ENCODE assay signal across 8 cellular contexts in genomic region chr5:42767491-42768105, GRCh38. TPM values are rescaled to one million over a fixed set of nuclear protein-coding genes. Genes with fewer than 3 reads are reported as not detected.
DNase-seq lines count a peak whose midpoint lies in the region; ATAC-seq and TF ChIP-seq lines count a peak whose summit lies in the region.

No MANE protein-coding gene starts in this region.

- BruUV-seq in Calu3 (replicated peaks; lab: Mats Ljungman, UMichigan) = no TSS peak

- no peaks in the 10 kb centered on the region for H3K9me3 ChIP-seq in GM23248 (ENCODE audit: low read depth)

- H3K4me2 ChIP-seq in GM23248 (ENCODE audit: unreplicated experiment) = no peak overlapping the region

- TF ChIP-seq CTCF in Calu3 (IDR thresholded peaks at IDR 0.05; ENCODE audit: unreplicated experiment) (peak; percentile 39), dorsolateral prefrontal cortex (IDR thresholded peaks at IDR 0.05 in 54 of 56, conservative IDR thresholded peaks at IDR 0.05 in 2 of 56; ENCODE audit: low read depth in 1 of 56, partially characterized antibody in 56 of 56) (peak; percentile 44 to 86 (median 70))

- H3K36me3 ChIP-seq in GM23248 (ENCODE audit: low read depth) = no peaks in the 10 kb centered on the region

- in situ Hi-C loops in GM23248 (cut with MboI) = loop anchor here (25.0 kb wide), 1 partner anchor 905 kb away; the partner anchor contains the start of gene OXCT1

- H3K27ac ChIP-seq in GM23248 = no peak overlapping the region
- no peak overlapping the region for H3K27ac ChIP-seq in dorsolateral prefrontal cortex

- H3K36me3 Mint-ChIP-seq in Calu3 (ENCODE audit: insufficient read depth, unreplicated experiment) (peaks cover 4% of the 10 kb centered on the region), naive B cell (no peaks in the 10 kb centered on the region)
- peaks cover 12% of the 10 kb centered on the region for H3K36me3 Mint-ChIP-seq in stimulated activated memory B cell treated with anti-CD40 and anti-IgM and Interleukin-4, amounts not matched to agents 10 μg/mL and 1 μg/mL and 100 μg/mL, for 72 hours

- H3K9me2 ChIP-seq in GM23248 (ENCODE audit: insufficient read depth) = no peaks in the 10 kb centered on the region

- no peak overlapping the region for H3K27ac Mint-ChIP-seq in Calu3 (ENCODE audit: unreplicated experiment)
- H3K27ac Mint-ChIP-seq in naive B cell = no peak overlapping the region
- H3K27ac Mint-ChIP-seq in stimulated activated memory B cell treated with anti-CD40 and anti-IgM and Interleukin-4, amounts not matched to agents 10 μg/mL and 1 μg/mL and 100 μg/mL, for 72 hours = no peak overlapping the region

- H3K4me1 Mint-ChIP-seq in Calu3 (ENCODE audit: low read depth, unreplicated experiment) (peaks cover 10% of the 10 kb centered on the region), naive B cell (no peaks in the 10 kb centered on the region)
- H3K4me1 Mint-ChIP-seq in stimulated activated memory B cell treated with anti-CD40 and anti-IgM and Interleukin-4, amounts not matched to agents 10 μg/mL and 1 μg/mL and 100 μg/mL, for 72 hours = no peaks in the 10 kb centered on the region

- H3K9ac ChIP-seq in GM23248 = no peak overlapping the region

- WGBS in GM23248 (ENCODE audit: low coverage in 1 of 2, low lambda C conversion rate in 2 of 2, missing lambda C conversion rate in 2 of 2), 2 experiments = 33 to 38% methylated on average over 3 of the region's 3 CpGs

- H3K27me3 Mint-ChIP-seq in Calu3 (ENCODE audit: unreplicated experiment) (no peaks in the 10 kb centered on the region), naive B cell (no peaks in the 10 kb centered on the region)
- peaks cover 21% of the 10 kb centered on the region for H3K27me3 Mint-ChIP-seq in stimulated activated memory B cell treated with anti-CD40 and anti-IgM and Interleukin-4, amounts not matched to agents 10 μg/mL and 1 μg/mL and 100 μg/mL, for 72 hours

- no peaks in the 10 kb centered on the region for H4K20me1 ChIP-seq in GM23248 (ENCODE audit: insufficient read depth)

- H3F3A ChIP-seq in GM23248 (ENCODE audit: insufficient read depth) = no peaks in the 10 kb centered on the region

- ATAC-seq in naive B cell (ENCODE audit: low read depth in 2 of 2) = no peak
- ATAC-seq in stimulated activated naive CD8-positive, alpha-beta T cell treated with anti-CD3 and anti-CD28 coated beads, Interleukin-15, Interleukin-2, amounts not matched to agents 100 U/mL and 50 U/mL, for 24 hours = no peak
- ATAC-seq in GM21786 (IDR thresholded peaks at IDR 0.05; ENCODE audit: unreplicated experiment) = no peak
- ATAC-seq in stimulated activated memory B cell treated with anti-CD40 and anti-IgM and Interleukin-4, amounts not matched to agents 10 μg/mL and 1 μg/mL and 100 μg/mL, for 72 hours = no peak

- H3K79me2 ChIP-seq in GM23248 (ENCODE audit: insufficient read depth) = no peaks in the 10 kb centered on the region

- DNase-seq in Calu3 (no peak), GM23248 (peak; percentile 58), NCI-H69 (lab: John Stamatoyannopoulos, UW) (peak; percentile 19), dorsolateral prefrontal cortex (no peak), naive B cell (peak; percentile 15)
- no peak for DNase-seq in stimulated activated naive CD8-positive, alpha-beta T cell treated with anti-CD3 and anti-CD28 coated beads, Interleukin-15, Interleukin-2, amounts not matched to agents 100 U/mL and 50 U/mL, for 24 hours

- H2AFZ ChIP-seq in GM23248 = no peak overlapping the region

- no peaks in the 10 kb centered on the region for H3K4me1 ChIP-seq in GM23248 (ENCODE audit: insufficient read depth)

- H3K4me3 ChIP-seq in GM23248 (no peak overlapping the region), dorsolateral prefrontal cortex (no peak overlapping the region)

- intact Hi-C loops in Calu3 (cut with micrococcal nuclease; ENCODE audit: unreplicated experiment) = loop anchor here (1.0 to 10.0 kb wide), 7 partner anchors 122 to 905 kb away; partner anchors contain the start of gene GHR
- intact Hi-C loops in dorsolateral prefrontal cortex (cut with DNase I) = loop anchor here (2.0 to 10.0 kb wide), 4 partner anchors 117 to 911 kb away; partner anchors contain the start of gene GHR (in 1 of the 2)

- no peak overlapping the region for H3K4me3 Mint-ChIP-seq in Calu3 (ENCODE audit: low read depth, unreplicated experiment)
- no peak overlapping the region for H3K4me3 Mint-ChIP-seq in naive B cell
- H3K4me3 Mint-ChIP-seq in stimulated activated memory B cell treated with anti-CD40 and anti-IgM and Interleukin-4, amounts not matched to agents 10 μg/mL and 1 μg/mL and 100 μg/mL, for 72 hours = no peak overlapping the region

- CTCF ChIA-PET in Calu3 (lab: Charles Lee) = interaction anchor here (0.9 to 1.5 kb wide), 5 partner anchors 11 to 911 kb away, joined by 3 to 6 read pairs (median 4); partner anchors contain the start of genes CCDC152 and GHR

- H3K9me3 Mint-ChIP-seq in Calu3 (ENCODE audit: low read depth, unreplicated experiment) (peaks cover 5% of the 10 kb centered on the region), naive B cell (peaks cover 0 to 4% (median 0%) of the 10 kb centered on the region in 7 donors)
- peaks cover 3% of the 10 kb centered on the region for H3K9me3 Mint-ChIP-seq in stimulated activated memory B cell treated with anti-CD40 and anti-IgM and Interleukin-4, amounts not matched to agents 10 μg/mL and 1 μg/mL and 100 μg/mL, for 72 hours

- H3K27me3 ChIP-seq in GM23248 (replicated peaks; ENCODE audit: insufficient read depth) = no peaks in the 10 kb centered on the region
- peaks cover 0 to 4% (median 0%) of the 10 kb centered on the region in 45 donors for H3K27me3 ChIP-seq in dorsolateral prefrontal cortex

RNA-seq across cellular contexts. Expression of gene CCDC152, which starts 11.0 kb away (rescaled TPM):
- 15.7 and 16.3 TPM in 2 replicates for total RNA-seq in Calu3 (2022)
- 0.89 and 2.8 TPM in 2 replicates for total RNA-seq in GM23248 (2014; rRNA removed; shearing (Covaris generic))
- 5.7 and 6.4 TPM in 2 replicates for polyA plus RNA-seq in GM23248 (2016; fragmentation: Nextera tagmentation; extraction: Ambion mirVana)
- 1 to 10 TPM; 1.1 to 7.3 (median 3.8) TPM for total RNA-seq in dorsolateral prefrontal cortex
- polyA plus RNA-seq in naive B cell (ENCODE audit: low read depth in 6 of 6) = 1 to 10 TPM in 5 of 6 donors, under 1 TPM in 1; 0.82 to 5.4 (median 2.8) TPM

RNA-seq across cellular contexts. Expression of gene SELENOP, which starts 44.1 kb away (rescaled TPM):
- 2.0 and 4.9 TPM in 2 replicates for total RNA-seq in Calu3 (2022)
- 1.4 and 1.5 TPM in 2 replicates for total RNA-seq in GM23248 (2014; rRNA removed; shearing (Covaris generic))
- polyA plus RNA-seq in GM23248 (2016; fragmentation: Nextera tagmentation; extraction: Ambion mirVana) = 1.2 and 1.5 TPM in 2 replicates
- total RNA-seq in dorsolateral prefrontal cortex = 100 to 1,000 TPM in 115 of 120 experiments, 10 to 100 TPM in 5; 61.5 to 884 (median 225) TPM
- polyA plus RNA-seq in naive B cell (ENCODE audit: low read depth in 6 of 6) = under 1 TPM in 3 of 6 donors, not detected in 3; 0.49 to 0.61 (median 0.50) TPM

Comparison
In these comparisons a context has a peak if more than half of its experiments do, and no peak if none do; other contexts are left out.
1. DNase-seq: peak in GM23248 (single experiment), NCI-H69 (single experiment) and naive B cell (single experiment); none in Calu3 (single experiment), dorsolateral prefrontal cortex (0 of 10) and stimulated activated naive CD8-positive, alpha-beta T cell treated with anti-CD3 and anti-CD28 coated beads, Interleukin-15, Interleukin-2, amounts not matched to agents 100 U/mL and 50 U/mL, for 24 hours (single experiment).
2. RNA of gene SELENOP, which starts 44.1 kb away (total RNA-seq): 61.5 to 884 TPM in dorsolateral prefrontal cortex; 2.0 to 4.9 TPM in Calu3 and 1.4 to 1.5 TPM in GM23248; every median in the first group is over 10 times any median in the second.